Comparison of ENCODE assay signal across 26 cellular contexts in genomic region chr11:103656382-103656781, GRCh38.
"Had no signal": no experiment of that assay in that cellular context is flagged by ENCODE, and none has a peak within 500 bp of the region (broad histone marks: within the 10 kb centered on the region; RNA-seq: fewer than 3 reads in every experiment).

No MANE protein-coding gene starts in this region.

- H3K4me3 ChIP-seq: stomach, suprapubic skin, testis, thoracic aorta, thyroid gland, tibial artery, tibial nerve, transverse colon, upper lobe of left lung, upper lobe of right lung, vagina had no signal

- ATAC-seq: stimulated activated effector memory CD8-positive, alpha-beta T cell treated with anti-CD3 and anti-CD28 coated beads, Interleukin-12 subunit alpha, Interleukin-12 subunit beta, amount 100 ng/mL, for 72 hours; stimulated activated memory B cell treated with anti-CD40 and anti-IgM and Interleukin-4, amounts not matched to agents 10 μg/mL and 1 μg/mL and 100 μg/mL, for 72 hours; stimulated activated naive B cell treated with anti-CD40 and anti-IgM and Interleukin-4, amounts not matched to agents 10 μg/mL and 1 μg/mL and 100 μg/mL, for 72 hours; stimulated activated naive CD8-positive, alpha-beta T cell treated with anti-CD3 and anti-CD28 coated beads, Interleukin-15, amount 100 ng/mL, for 72 hours; stimulated activated naive CD8-positive, alpha-beta T cell treated with anti-CD3 and anti-CD28 coated beads, Interleukin-15, Interleukin-2, amounts not matched to agents 100 U/mL and 50 U/mL, for 24 hours; upper lobe of right lung had no signal

- H3K27me3 ChIP-seq: stomach, suprapubic skin, testis, thyroid gland, tibial artery, tibial nerve, transverse colon, upper lobe of left lung, upper lobe of right lung, vagina had no signal

- H3K9me3 ChIP-seq: suprapubic skin, testis, thoracic aorta, thyroid gland, tibial artery, upper lobe of right lung, vagina had no signal

- H3K4me1 ChIP-seq: suprapubic skin, testis, thyroid gland, tibial artery, tibial nerve, transverse colon, upper lobe of left lung, upper lobe of right lung, vagina had no signal

- H3K36me3 ChIP-seq: stomach, suprapubic skin, thoracic aorta, thyroid gland, tibial artery, tibial nerve, transverse colon, upper lobe of left lung, upper lobe of right lung, vagina had no signal

- H3K27ac ChIP-seq: stomach, suprapubic skin, testis, thoracic aorta, thyroid gland, tibial artery, tibial nerve, transverse colon, upper lobe of left lung, upper lobe of right lung, vagina had no signal

- DNase-seq: stimulated activated CD4-positive, alpha-beta T cell treated with anti-CD3 and anti-CD28 coated beads, Interleukin-2, amount 100 ng/mL, for 48 hours; stimulated activated CD4-positive, alpha-beta T cell treated with anti-CD3 and anti-CD28 coated beads, Interleukin-4, amount 100 ng/mL, for 1 hour; stimulated activated CD4-positive, alpha-beta T cell treated with anti-CD3 and anti-CD28 coated beads, Interleukin-4, amount 100 ng/mL, for 24 hours; stimulated activated CD4-positive, alpha-beta T cell treated with anti-CD3 and anti-CD28 coated beads, Interleukin-4, amount 100 ng/mL, for 4 hours; stimulated activated CD8-positive, alpha-beta memory T cell treated with anti-CD3 and anti-CD28 coated beads, Interleukin-4, amount 100 ng/mL, for 48 hours; stimulated activated naive B cell treated with anti-CD40 and anti-IgM and Interleukin-4, amounts not matched to agents 10 μg/mL and 1 μg/mL and 100 μg/mL, for 72 hours; stimulated activated naive CD4-positive, alpha-beta T cell; stimulated activated naive CD4-positive, alpha-beta T cell treated with Interleukin-2 at 50 U/mL for 16 hours; stimulated activated naive CD8-positive, alpha-beta T cell treated with anti-CD3 and anti-CD28 coated beads, Interleukin-15, amount 100 ng/mL, for 72 hours; stimulated activated naive CD8-positive, alpha-beta T cell treated with anti-CD3 and anti-CD28 coated beads, Interleukin-15, Interleukin-2, amounts not matched to agents 100 U/mL and 50 U/mL, for 24 hours; stomach; substantia nigra; testis; thyroid gland; tibial artery; transverse colon; trophoblast cell; upper lobe of left lung; upper lobe of right lung had no signal

- FAIRE-seq: urothelium cell line had no signal
